18 cellular contexts compared by ENCODE assay signal in the genomic region with DNA sequence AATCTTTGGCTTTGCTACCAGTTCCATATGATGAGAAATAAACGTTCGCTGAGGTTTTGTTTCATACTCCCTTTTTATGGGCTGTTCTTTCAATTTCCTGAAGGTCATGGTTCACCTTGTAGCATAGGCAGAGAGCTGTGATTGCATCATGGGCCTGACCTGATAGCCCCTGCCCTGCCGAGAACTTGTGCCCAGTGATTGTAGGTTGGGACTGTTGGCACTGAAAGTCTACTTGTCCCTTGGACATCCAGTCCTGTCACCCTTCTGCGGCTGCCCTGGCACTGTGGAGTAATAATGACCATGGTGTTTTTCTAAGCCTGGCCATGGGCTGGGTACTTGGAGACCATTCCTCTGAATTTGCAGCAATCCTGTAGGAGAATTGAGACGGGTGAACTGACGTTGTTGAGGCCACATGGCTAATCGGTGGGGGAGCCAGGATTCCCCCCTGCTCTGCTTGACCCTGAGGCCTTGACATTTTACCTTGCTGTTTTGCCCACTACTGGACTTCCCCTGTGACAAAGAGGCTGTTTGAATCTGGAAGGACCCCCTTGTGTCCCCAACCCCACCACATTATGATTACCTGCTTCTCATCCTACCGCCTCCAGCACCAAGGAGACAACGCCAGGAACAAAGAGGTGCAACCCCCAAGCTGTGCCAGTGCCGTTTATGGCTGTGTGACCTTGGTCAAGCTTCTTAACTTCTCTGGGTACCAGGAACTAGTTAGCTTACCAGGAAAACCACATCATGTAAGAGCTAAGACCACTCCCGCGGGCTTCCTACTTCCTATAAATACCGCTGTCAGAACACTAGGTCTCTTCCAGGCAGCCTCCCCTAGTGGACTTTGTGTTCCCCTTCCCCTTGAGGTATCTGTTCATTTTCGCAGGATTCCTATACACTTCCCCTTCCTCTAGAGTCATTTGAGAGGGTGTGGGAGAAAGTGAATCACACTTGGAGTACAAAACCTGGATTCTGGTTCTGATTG. TPM values are rescaled to one million over a fixed set of nuclear protein-coding genes. Genes with fewer than 3 reads are reported as not detected.
DNase-seq lines count a peak whose midpoint lies in the region; ATAC-seq, FAIRE-seq and TF ChIP-seq lines count a peak whose summit lies in the region.
"Had no signal": no experiment of that assay in that cellular context is flagged by ENCODE, and none has a peak within 500 bp of the region (broad histone marks: within the 10 kb centered on the region; RNA-seq: fewer than 3 reads in every experiment).

No MANE protein-coding gene starts in this region.

- in situ Hi-C loops in GM23248 (cut with MboI) = no loop called here

- H3K4me3 Mint-ChIP-seq in stimulated activated naive CD8-positive, alpha-beta T cell treated with anti-CD3 and anti-CD28 coated beads, Interleukin-15, amount 100 ng/mL, for 72 hours = no peak overlapping the region
- no peak overlapping the region for H3K4me3 Mint-ChIP-seq in T-helper 17 cell

- H3K4me2 ChIP-seq in GM23248 (ENCODE audit: unreplicated experiment) = no peak overlapping the region

- H3K79me2 ChIP-seq in GM23248 (ENCODE audit: insufficient read depth) = peaks cover 39% of the 10 kb centered on the region
- H3K79me2 ChIP-seq: parathyroid adenoma had no signal

- 89 to 91% methylated on average over 14 of the region's 14 CpGs for WGBS in GM23248 (ENCODE audit: low coverage in 1 of 2, low lambda C conversion rate in 2 of 2, missing lambda C conversion rate in 2 of 2), 2 experiments

- no peak for ATAC-seq in stimulated activated naive CD8-positive, alpha-beta T cell treated with anti-CD3 and anti-CD28 coated beads, Interleukin-15, amount 100 ng/mL, for 72 hours
- no peak for ATAC-seq in stimulated activated naive CD8-positive, alpha-beta T cell treated with anti-CD3 and anti-CD28 coated beads, Interleukin-15, Interleukin-2, amounts not matched to agents 100 U/mL and 50 U/mL, for 24 hours
- no peak for ATAC-seq in T-helper 17 cell
- no peak for ATAC-seq in GM21423 (IDR thresholded peaks at IDR 0.05; ENCODE audit: unreplicated experiment)

- H3K27ac Mint-ChIP-seq in stimulated activated naive CD8-positive, alpha-beta T cell treated with anti-CD3 and anti-CD28 coated beads, Interleukin-15, amount 100 ng/mL, for 72 hours = peak overlapping the region; percentile 42 to 68
- peak overlapping the region; percentile 41 for H3K27ac Mint-ChIP-seq in T-helper 17 cell

- no peaks in the 10 kb centered on the region for H3K9me3 ChIP-seq in T-helper 17 cell (ENCODE audit: control insufficient read depth, low read length, poor library complexity, severe bottlenecking)
- H3K9me3 ChIP-seq in kidney (ENCODE audit: control insufficient read depth in 1 of 2, low read length in 2 of 2) = no peaks in the 10 kb centered on the region
- no peaks in the 10 kb centered on the region for H3K9me3 ChIP-seq in GM23248 (ENCODE audit: low read depth)

- no peaks in the 10 kb centered on the region for H3K27me3 Mint-ChIP-seq in stimulated activated naive CD8-positive, alpha-beta T cell treated with anti-CD3 and anti-CD28 coated beads, Interleukin-15, amount 100 ng/mL, for 72 hours
- no peaks in the 10 kb centered on the region for H3K27me3 Mint-ChIP-seq in T-helper 17 cell

- peaks cover 4% of the 10 kb centered on the region; the same call in 1 of the 2 replicates for H4K20me1 ChIP-seq in GM23248 (ENCODE audit: insufficient read depth)

- no peaks in the 10 kb centered on the region for H3K9me2 ChIP-seq in GM23248 (ENCODE audit: insufficient read depth)

- no peak overlapping the region for H3K9ac ChIP-seq in kidney (ENCODE audit: low read length in 2 of 2)
- H3K9ac ChIP-seq in GM23248 = no peak overlapping the region
- H3K9ac ChIP-seq: parathyroid adenoma had no signal

- no peaks in the 10 kb centered on the region for H3K4me1 Mint-ChIP-seq in stimulated activated naive CD8-positive, alpha-beta T cell treated with anti-CD3 and anti-CD28 coated beads, Interleukin-15, amount 100 ng/mL, for 72 hours
- H3K4me1 Mint-ChIP-seq in T-helper 17 cell = peaks cover 10% of the 10 kb centered on the region

- intact Hi-C loops in kidney (cut with DNase I) = no loop called here

- DNase-seq in stimulated activated naive CD8-positive, alpha-beta T cell treated with anti-CD3 and anti-CD28 coated beads, Interleukin-15, amount 100 ng/mL, for 72 hours = no peak
- DNase-seq in stimulated activated naive CD8-positive, alpha-beta T cell treated with anti-CD3 and anti-CD28 coated beads, Interleukin-15, Interleukin-2, amounts not matched to agents 100 U/mL and 50 U/mL, for 24 hours = no peak
- DNase-seq in T-helper 17 cell = no peak
- peak; percentile 10 for DNase-seq in kidney
- DNase-seq in GM23248 = no peak
- no peak for DNase-seq in COR-L47 (lab: John Stamatoyannopoulos, UW)
- DNase-seq in activated gamma-delta T cell treated with Interleukin-2 at 50 U/mL for 16 hours = no peak
- DNase-seq: AML-193, H7, midbrain, NCI-H146, NCI-H524, substantia nigra had no signal

- no peak overlapping the region for H3K4me3 ChIP-seq in kidney (ENCODE audit: low read length in 2 of 2)
- H3K4me3 ChIP-seq in GM23248 = no peak overlapping the region
- H3K4me3 ChIP-seq: cardiac muscle cell had no signal

- H3F3A ChIP-seq in GM23248 (ENCODE audit: insufficient read depth) = peaks cover 85% of the 10 kb centered on the region

- no peaks in the 10 kb centered on the region for H3K27me3 ChIP-seq in GM23248 (replicated peaks; ENCODE audit: insufficient read depth)
- H3K27me3 ChIP-seq: cardiac muscle cell had no signal

- H3K4me1 ChIP-seq in kidney (ENCODE audit: control insufficient read depth in 1 of 2, insufficient read depth in 1 of 2, low read depth in 1 of 2, low read length in 2 of 2) (peaks cover 3 to 5% of the 10 kb centered on the region in 2 donors), GM23248 (ENCODE audit: insufficient read depth) (no peaks in the 10 kb centered on the region)
- H3K4me1 ChIP-seq: parathyroid adenoma had no signal

- FAIRE-seq in kidney (lab: Jason Lieb, UNC) = no peak
- FAIRE-seq: frontal cortex, RCC 7860 had no signal

- H3K36me3 ChIP-seq in kidney (ENCODE audit: control insufficient read depth in 1 of 2, insufficient read depth in 2 of 2, low read length in 2 of 2) (peaks cover 13 to 35% of the 10 kb centered on the region in 2 donors), GM23248 (ENCODE audit: low read depth) (peaks cover 66% of the 10 kb centered on the region)

- no peak for TF ChIP-seq CTCF in kidney (IDR thresholded peaks at IDR 0.05; ENCODE audit: borderline replicate concordance, extremely low read depth, insufficient read depth)

- H3K9me3 Mint-ChIP-seq in stimulated activated naive CD8-positive, alpha-beta T cell treated with anti-CD3 and anti-CD28 coated beads, Interleukin-15, amount 100 ng/mL, for 72 hours = no peaks in the 10 kb centered on the region

- H3K36me3 Mint-ChIP-seq in T-helper 17 cell (ENCODE audit: low read depth) = peaks cover 3% of the 10 kb centered on the region

- H2AFZ ChIP-seq in GM23248 = no peak overlapping the region
- H2AFZ ChIP-seq: parathyroid adenoma had no signal

- H3K27ac ChIP-seq in kidney (ENCODE audit: low read depth in 2 of 2, low read length in 2 of 2) (peak overlapping the region in 1 of 2 donors; percentile 58), GM23248 (no peak overlapping the region)
- H3K27ac ChIP-seq: cardiac muscle cell, parathyroid adenoma had no signal

RNA-seq across cellular contexts. Expression of a gene that starts 23.4 kb away (rescaled TPM):
- 10 to 100 TPM; 16.6 to 35.3 TPM for total RNA-seq in T-helper 17 cell
- total RNA-seq in kidney = 19.4 TPM
- 22.7 TPM for polyA plus RNA-seq in kidney (ENCODE audit: insufficient read depth, low read depth, low replicate concordance)
- total RNA-seq in GM23248 (2014; rRNA removed; shearing (Covaris generic)) = 57.8 and 58.4 TPM in 2 replicates
- 34.3 and 34.5 TPM in 2 replicates for polyA plus RNA-seq in GM23248 (2016; fragmentation: Nextera tagmentation; extraction: Ambion mirVana)

RNA-seq across cellular contexts. Expression of a gene that starts 46.1 kb away (rescaled TPM):
- 1 to 10 TPM; 4.6 to 4.7 TPM for total RNA-seq in T-helper 17 cell
- 14.6 TPM for total RNA-seq in kidney
- 13.2 TPM for polyA plus RNA-seq in kidney (ENCODE audit: insufficient read depth, low read depth, low replicate concordance)
- total RNA-seq in GM23248 (2014; rRNA removed; shearing (Covaris generic)) = 8.1 and 10.9 TPM in 2 replicates
- polyA plus RNA-seq in GM23248 (2016; fragmentation: Nextera tagmentation; extraction: Ambion mirVana) = 11.6 and 12.4 TPM in 2 replicates

RNA-seq across cellular contexts. Expression of a gene that starts 46.8 kb away (rescaled TPM):
- 10 to 100 TPM; 75.6 to 83.7 TPM for total RNA-seq in T-helper 17 cell
- 172 TPM for total RNA-seq in kidney
- 906 TPM for polyA plus RNA-seq in kidney (ENCODE audit: insufficient read depth, low read depth, low replicate concordance)
- 98.1 and 163 TPM in 2 replicates for total RNA-seq in GM23248 (2014; rRNA removed; shearing (Covaris generic))
- 418 and 421 TPM in 2 replicates for polyA plus RNA-seq in GM23248 (2016; fragmentation: Nextera tagmentation; extraction: Ambion mirVana)

RNA-seq across cellular contexts. Expression of a gene that starts 49.9 kb away (rescaled TPM):
- 10 to 100 TPM; 52.1 to 58.4 TPM for total RNA-seq in T-helper 17 cell
- total RNA-seq in kidney = 71.7 TPM
- 110 TPM for polyA plus RNA-seq in kidney (ENCODE audit: insufficient read depth, low read depth, low replicate concordance)
- total RNA-seq in GM23248 (2014; rRNA removed; shearing (Covaris generic)) = 52.7 and 53.0 TPM in 2 replicates
- 98.6 and 101 TPM in 2 replicates for polyA plus RNA-seq in GM23248 (2016; fragmentation: Nextera tagmentation; extraction: Ambion mirVana)
